8 cellular contexts compared by ENCODE assay signal in genomic region chr19:55654833-55655647, GRCh38. TPM values are rescaled to one million over a fixed set of nuclear protein-coding genes. Genes with fewer than 3 reads are reported as not detected.
A peak's percentile ranks its signal among the peaks of the same experiment; 100 is the strongest.
DNase-seq lines count a peak whose midpoint lies in the region; ATAC-seq and TF ChIP-seq lines count a peak whose summit lies in the region.

Gene U2AF2 (plus strand): TSS chr19:55655035. CDS start chr19:55655105, 70 bp downstream.

- H3K27me3 ChIP-seq in adipocyte (replicated peaks; ENCODE audit: control insufficient read depth, insufficient read depth, low read length) (no peaks in the 10 kb centered on the region), heart left ventricle (no peaks in the 10 kb centered on the region), upper lobe of left lung (no peaks in the 10 kb centered on the region)

- H3K4me3 ChIP-seq in GM12864 (ENCODE audit: low read depth, low read length), result peak within 1 kb of the TSS; percentile 95
- peak within 1 kb of the TSS; percentile 94 for H3K4me3 ChIP-seq in adipocyte (ENCODE audit: low read length)
- H3K4me3 ChIP-seq in heart left ventricle, result peak within 1 kb of the TSS; percentile 66 to 99 (median 95)
- peak within 1 kb of the TSS; percentile 84 to 99 (median 98) for H3K4me3 ChIP-seq in upper lobe of left lung

- H3K36me3 ChIP-seq in adipocyte (ENCODE audit: control insufficient read depth, insufficient read depth, low read length, severe bottlenecking), result peaks cover 4% of the 10 kb centered on the region
- H3K36me3 ChIP-seq in heart left ventricle, result peaks cover 0 to 21% (median 10%) of the 10 kb centered on the region in 9 donors
- peaks cover 0 to 23% (median 13%) of the 10 kb centered on the region in 4 donors for H3K36me3 ChIP-seq in upper lobe of left lung

- TF ChIP-seq CTCF in GM12864 (IDR thresholded peaks at IDR 0.05; ENCODE audit: low read depth, low read length, missing control alignments), result no peak
- no peak for TF ChIP-seq CTCF in heart left ventricle (IDR thresholded peaks at IDR 0.05)
- TF ChIP-seq CTCF in upper lobe of left lung (IDR thresholded peaks at IDR 0.05), result peak in 2 of 6 experiments; percentile 24 to 27

- TF ChIP-seq POLR2A in heart left ventricle (IDR thresholded peaks at IDR 0.05) (peak in 1 of 2 donors; percentile 62), upper lobe of left lung (IDR thresholded peaks at IDR 0.05) (peak; percentile 47 to 83 (median 68))

- H3K4me1 ChIP-seq in adipocyte (ENCODE audit: control insufficient read depth, insufficient read depth, low read length) (peaks cover 33% of the 10 kb centered on the region), heart left ventricle (peaks cover 12 to 54% (median 48%) of the 10 kb centered on the region in 12 donors), upper lobe of left lung (peaks cover 42 to 57% (median 47%) of the 10 kb centered on the region in 4 donors)

- no peaks in the 10 kb centered on the region for H3K9me3 ChIP-seq in adipocyte (ENCODE audit: control insufficient read depth, low read length)
- H3K9me3 ChIP-seq in heart left ventricle, result no peaks in the 10 kb centered on the region
- H3K9me3 ChIP-seq in upper lobe of left lung, result no peaks in the 10 kb centered on the region

- H3K9ac ChIP-seq in adipocyte (ENCODE audit: low read length), result peak within 1 kb of the TSS; percentile 100

- intact Hi-C loops in heart left ventricle (cut with DNase I), result loop anchor here in 2 of 10 donors (1.0 to 2.0 kb wide), 2 partner anchors 20 kb away; partner anchors contain the start of gene EPN1 (in 2 of the 2)
- intact Hi-C loops in posterior vena cava (cut with DNase I), result no loop called here

- ATAC-seq in HG02610 (IDR thresholded peaks at IDR 0.05; ENCODE audit: unreplicated experiment) (peak; percentile 34), heart left ventricle (peak; percentile 29 to 65 (median 57)), upper lobe of left lung (ENCODE audit: low FRiP score in 2 of 2) (peak; percentile 83 to 84)

- WGBS in heart left ventricle, 4 donors, result 0 to 1% (median 1%) methylated on average over 43 to 99 of the region's 99 CpGs
- WGBS in upper lobe of left lung, 2 donors, result 0 to 1% methylated on average over 31 to 45 of the region's 99 CpGs

- H3K27ac ChIP-seq in heart left ventricle (peak within 1 kb of the TSS; percentile 94 to 100 (median 99)), upper lobe of left lung (peak within 1 kb of the TSS; percentile 96 to 100 (median 99))

- DNase-seq in GM12864 (ENCODE audit: low read depth) (peak; percentile 71), NCI-H1092 treated with DMSO at 0.1 percent for 48 hours (lab: John Stamatoyannopoulos, UW) (peak; percentile 95), T follicular helper cell (ENCODE audit: low read depth) (peak; percentile 98), adipocyte (ENCODE audit: low read depth) (peak; percentile 98), heart left ventricle (peak; percentile 96 to 99 (median 96)), posterior vena cava (ENCODE audit: low spot score) (peak; percentile 99), upper lobe of left lung (peak; percentile 95 to 100)

- TF ChIP-seq EP300 in upper lobe of left lung (IDR thresholded peaks at IDR 0.05), result peak in 1 of 4 donors; percentile 11

RNA-seq across cellular contexts. Expression of gene U2AF2, which starts in this region (rescaled TPM):
- total RNA-seq in heart left ventricle, result 10 to 100 TPM; 39.9 to 88.1 (median 69.9) TPM
- 100 to 1,000 TPM in 1 of 2 donors, 10 to 100 TPM in 1; 72.7 to 104 TPM for polyA plus RNA-seq in heart left ventricle
- 10 to 100 TPM; 89.3 to 91.7 TPM for total RNA-seq in posterior vena cava
- 100 to 1,000 TPM in 4 of 6 donors, 10 to 100 TPM in 2; 57.7 to 294 (median 157) TPM for total RNA-seq in upper lobe of left lung

Comparison
In these comparisons a context has a peak if more than half of its experiments do, and no peak if none do; other contexts are left out.
1. Peak in every context shown above with its lines: DNase-seq, ATAC-seq, H3K4me3 ChIP-seq and H3K27ac ChIP-seq.